ENCODE assay signal across 1 cellular context in the genomic region with DNA sequence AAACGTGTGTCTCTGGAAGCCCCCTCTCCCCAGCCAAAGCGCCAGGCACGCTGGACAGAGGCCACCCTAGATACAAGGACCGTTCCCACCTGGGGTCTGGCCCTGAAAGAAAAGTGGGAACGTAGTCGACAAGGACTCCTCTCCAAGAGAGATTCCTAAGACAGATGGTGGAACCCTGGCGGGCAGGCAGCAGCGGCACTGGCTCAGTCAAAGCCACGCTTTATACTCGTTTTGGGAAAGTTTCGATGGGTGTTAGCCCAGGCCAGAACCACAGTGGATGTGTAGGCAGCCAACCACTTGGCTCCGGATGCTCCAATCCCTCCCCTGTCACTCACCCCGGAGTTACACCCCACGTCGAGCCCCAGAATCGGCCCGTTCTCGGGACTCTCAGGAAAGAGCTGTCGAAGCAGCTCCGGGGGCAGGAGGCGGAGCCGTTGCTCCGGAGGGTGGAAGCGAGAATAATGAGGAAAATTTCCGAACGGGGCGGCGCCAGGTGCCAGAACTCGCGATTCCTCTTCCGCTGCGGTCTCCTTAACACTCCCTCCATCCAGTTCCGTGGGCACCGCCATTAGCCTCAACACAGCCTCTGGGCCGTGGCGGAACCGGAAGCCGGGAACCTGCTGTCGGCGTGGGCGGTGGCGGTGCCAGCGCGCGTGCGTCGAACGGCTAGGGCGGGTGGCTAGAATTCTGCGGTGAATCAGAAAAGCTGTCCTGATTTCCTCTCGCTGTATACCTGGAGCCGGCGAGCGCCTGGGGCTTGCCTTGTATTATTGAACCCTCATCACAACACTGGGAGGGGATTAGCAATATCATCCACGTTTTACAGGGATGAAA.
TF ChIP-seq lines count a peak whose summit lies in the region.

Gene BCDIN3D (minus strand): TSS at position 588 of the 834 bp plus-strand sequence. CDS start 19 bp downstream, at position 569.

TF ChIP-seq in K562, 482 proteins besides CTCF, POLR2A, EP300 and RAD21 (continued from another document and continues in another):
- TF ChIP-seq, protein P1, sequence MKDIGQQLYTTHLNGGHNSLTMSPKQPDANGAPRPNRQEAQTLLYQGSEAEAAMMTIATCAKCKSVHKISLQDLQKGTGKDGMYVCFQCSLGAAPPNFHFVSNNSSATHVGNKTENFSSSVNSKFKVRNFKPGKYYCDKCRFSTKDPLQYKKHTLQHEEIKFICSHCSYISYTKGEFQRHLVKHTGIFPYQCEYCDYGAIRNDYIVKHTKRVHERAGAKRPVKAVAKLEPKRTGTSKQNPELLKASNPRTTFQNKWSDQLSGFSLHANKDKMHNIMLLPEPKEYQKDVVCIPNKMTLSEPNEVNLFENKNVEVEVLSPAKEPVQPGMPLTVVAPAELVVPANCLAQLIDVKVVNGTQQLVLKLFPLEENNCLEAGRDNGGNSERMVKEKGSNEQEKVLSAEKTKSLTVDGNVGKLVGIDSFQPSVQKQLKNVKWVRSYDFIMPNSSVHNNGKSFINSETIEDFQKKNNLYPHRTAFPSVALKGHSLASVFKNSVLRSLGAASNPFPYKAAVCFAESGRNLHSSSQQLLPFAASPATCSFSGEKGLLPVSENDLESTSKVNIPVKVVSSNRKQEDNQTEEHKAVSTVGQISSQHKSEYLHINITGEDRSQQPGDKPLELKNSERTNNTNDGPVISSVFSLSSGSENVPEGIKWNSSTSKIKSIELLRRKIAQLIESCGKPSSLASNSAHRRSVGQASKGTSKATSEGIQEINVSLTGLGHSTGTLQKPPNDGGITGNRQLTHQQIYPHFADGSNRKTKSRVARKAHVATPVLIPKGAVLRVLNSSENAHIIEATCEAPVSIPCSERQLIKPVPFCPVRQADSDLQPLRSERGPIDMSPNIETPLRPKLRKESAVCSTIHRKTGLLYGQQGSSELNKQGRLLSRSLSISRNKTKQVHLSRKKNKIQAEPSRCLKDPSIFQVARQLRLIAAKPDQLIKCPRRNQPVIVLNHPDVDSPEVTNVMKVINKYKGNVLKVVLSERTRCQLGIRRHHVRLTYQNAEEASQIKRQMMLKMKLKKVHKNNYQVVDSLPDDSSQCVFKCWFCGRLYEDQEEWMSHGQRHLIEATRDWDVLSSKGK (CRISPR knock-in tag; IDR thresholded peaks at IDR 0.05): no peak
- TF ChIP-seq RNF219 (CRISPR knock-in tag; IDR thresholded peaks at IDR 0.05) (no peak), ZNF347 (CRISPR knock-in tag; IDR thresholded peaks at IDR 0.05; ENCODE audit: low read depth) (no peak), SOX6 (IDR thresholded peaks at IDR 0.05) (no peak), ZNF639 (CRISPR knock-in tag; conservative IDR thresholded peaks at IDR 0.05 in 1 of 2, IDR thresholded peaks at IDR 0.05 in 1 of 2) (peak in 1 of 2 experiments; percentile 64; a peak in 1 of 4 replicates), GTF2A2 (tag; IDR thresholded peaks at IDR 0.05) (no peak), FOXM1 (IDR thresholded peaks at IDR 0.05; ENCODE audit: low read depth) (no peak), FOXM1 (CRISPR knock-in tag; IDR thresholded peaks at IDR 0.05; ENCODE audit: low read depth) (0 out of 2 replicates have a peak, but pooled peaks have one; percentile 76), MIER1 (IDR thresholded peaks at IDR 0.05; ENCODE audit: low read depth) (peak; percentile 61; the same call in 1 of the 2 replicates), NFE2L1 (tag; IDR thresholded peaks at IDR 0.05; ENCODE audit: borderline replicate concordance, low read depth) (no peak), SIRT6 (IDR thresholded peaks at IDR 0.05; ENCODE audit: low read depth, low read length) (no peak), ATF3 (IDR thresholded peaks at IDR 0.05) (no peak), ATF3 (CRISPR knock-in tag; conservative IDR thresholded peaks at IDR 0.05) (peak; percentile 50; the same call in 1 of the 2 replicates), CAMTA2 (CRISPR knock-in tag; conservative IDR thresholded peaks at IDR 0.05) (no peak), IRF2 (CRISPR knock-in tag; IDR thresholded peaks at IDR 0.05) (no peak), CHD2 (IDR thresholded peaks at IDR 0.05; ENCODE audit: low read depth, low read length) (peak; percentile 55; the same call in 1 of the 2 replicates), RFX1 (IDR thresholded peaks at IDR 0.05) (no peak), MAX (CRISPR knock-in tag; IDR thresholded peaks at IDR 0.05) (peak; percentile 68), SP1 (CRISPR knock-in tag; IDR thresholded peaks at IDR 0.05) (no peak; the same call in 1 of the 2 replicates), ZBTB7A (IDR thresholded peaks at IDR 0.05; ENCODE audit: borderline replicate concordance, control insufficient read depth, low read depth, low read length) (no peak; the same call in 1 of the 2 replicates), ESRRA (IDR thresholded peaks at IDR 0.05; ENCODE audit: borderline replicate concordance, low read depth) (peak; percentile 61; the same call in 1 of the 2 replicates), TCFL5 (CRISPR knock-in tag; conservative IDR thresholded peaks at IDR 0.05) (no peak), UBTF (IDR thresholded peaks at IDR 0.05; ENCODE audit: borderline replicate concordance in 1 of 2, low read depth in 2 of 2, low read length in 2 of 2) (0 out of 4 replicates have a peak, but pooled peaks have one; percentile 17 to 21), HNRNPLL (IDR thresholded peaks at IDR 0.05; ENCODE audit: low read depth, low read length, poor library complexity, severe bottlenecking) (peak; percentile 56), SREBF1 (IDR thresholded peaks at IDR 0.05; ENCODE audit: borderline replicate concordance, low read depth, low read length) (no peak), FOXA3 (CRISPR knock-in tag; conservative IDR thresholded peaks at IDR 0.05 in 1 of 2, IDR thresholded peaks at IDR 0.05 in 1 of 2) (no peak)
- TF ChIP-seq, protein P2, sequence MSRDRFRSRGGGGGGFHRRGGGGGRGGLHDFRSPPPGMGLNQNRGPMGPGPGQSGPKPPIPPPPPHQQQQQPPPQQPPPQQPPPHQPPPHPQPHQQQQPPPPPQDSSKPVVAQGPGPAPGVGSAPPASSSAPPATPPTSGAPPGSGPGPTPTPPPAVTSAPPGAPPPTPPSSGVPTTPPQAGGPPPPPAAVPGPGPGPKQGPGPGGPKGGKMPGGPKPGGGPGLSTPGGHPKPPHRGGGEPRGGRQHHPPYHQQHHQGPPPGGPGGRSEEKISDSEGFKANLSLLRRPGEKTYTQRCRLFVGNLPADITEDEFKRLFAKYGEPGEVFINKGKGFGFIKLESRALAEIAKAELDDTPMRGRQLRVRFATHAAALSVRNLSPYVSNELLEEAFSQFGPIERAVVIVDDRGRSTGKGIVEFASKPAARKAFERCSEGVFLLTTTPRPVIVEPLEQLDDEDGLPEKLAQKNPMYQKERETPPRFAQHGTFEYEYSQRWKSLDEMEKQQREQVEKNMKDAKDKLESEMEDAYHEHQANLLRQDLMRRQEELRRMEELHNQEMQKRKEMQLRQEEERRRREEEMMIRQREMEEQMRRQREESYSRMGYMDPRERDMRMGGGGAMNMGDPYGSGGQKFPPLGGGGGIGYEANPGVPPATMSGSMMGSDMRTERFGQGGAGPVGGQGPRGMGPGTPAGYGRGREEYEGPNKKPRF (IDR thresholded peaks at IDR 0.05; ENCODE audit: low read depth, low read length): no peak
- TF ChIP-seq, protein P3, sequence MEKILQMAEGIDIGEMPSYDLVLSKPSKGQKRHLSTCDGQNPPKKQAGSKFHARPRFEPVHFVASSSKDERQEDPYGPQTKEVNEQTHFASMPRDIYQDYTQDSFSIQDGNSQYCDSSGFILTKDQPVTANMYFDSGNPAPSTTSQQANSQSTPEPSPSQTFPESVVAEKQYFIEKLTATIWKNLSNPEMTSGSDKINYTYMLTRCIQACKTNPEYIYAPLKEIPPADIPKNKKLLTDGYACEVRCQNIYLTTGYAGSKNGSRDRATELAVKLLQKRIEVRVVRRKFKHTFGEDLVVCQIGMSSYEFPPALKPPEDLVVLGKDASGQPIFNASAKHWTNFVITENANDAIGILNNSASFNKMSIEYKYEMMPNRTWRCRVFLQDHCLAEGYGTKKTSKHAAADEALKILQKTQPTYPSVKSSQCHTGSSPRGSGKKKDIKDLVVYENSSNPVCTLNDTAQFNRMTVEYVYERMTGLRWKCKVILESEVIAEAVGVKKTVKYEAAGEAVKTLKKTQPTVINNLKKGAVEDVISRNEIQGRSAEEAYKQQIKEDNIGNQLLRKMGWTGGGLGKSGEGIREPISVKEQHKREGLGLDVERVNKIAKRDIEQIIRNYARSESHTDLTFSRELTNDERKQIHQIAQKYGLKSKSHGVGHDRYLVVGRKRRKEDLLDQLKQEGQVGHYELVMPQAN (IDR thresholded peaks at IDR 0.05; ENCODE audit: borderline replicate concordance): peak; percentile 36; the same call in 1 of the 2 replicates
- TF ChIP-seq, protein P4, sequence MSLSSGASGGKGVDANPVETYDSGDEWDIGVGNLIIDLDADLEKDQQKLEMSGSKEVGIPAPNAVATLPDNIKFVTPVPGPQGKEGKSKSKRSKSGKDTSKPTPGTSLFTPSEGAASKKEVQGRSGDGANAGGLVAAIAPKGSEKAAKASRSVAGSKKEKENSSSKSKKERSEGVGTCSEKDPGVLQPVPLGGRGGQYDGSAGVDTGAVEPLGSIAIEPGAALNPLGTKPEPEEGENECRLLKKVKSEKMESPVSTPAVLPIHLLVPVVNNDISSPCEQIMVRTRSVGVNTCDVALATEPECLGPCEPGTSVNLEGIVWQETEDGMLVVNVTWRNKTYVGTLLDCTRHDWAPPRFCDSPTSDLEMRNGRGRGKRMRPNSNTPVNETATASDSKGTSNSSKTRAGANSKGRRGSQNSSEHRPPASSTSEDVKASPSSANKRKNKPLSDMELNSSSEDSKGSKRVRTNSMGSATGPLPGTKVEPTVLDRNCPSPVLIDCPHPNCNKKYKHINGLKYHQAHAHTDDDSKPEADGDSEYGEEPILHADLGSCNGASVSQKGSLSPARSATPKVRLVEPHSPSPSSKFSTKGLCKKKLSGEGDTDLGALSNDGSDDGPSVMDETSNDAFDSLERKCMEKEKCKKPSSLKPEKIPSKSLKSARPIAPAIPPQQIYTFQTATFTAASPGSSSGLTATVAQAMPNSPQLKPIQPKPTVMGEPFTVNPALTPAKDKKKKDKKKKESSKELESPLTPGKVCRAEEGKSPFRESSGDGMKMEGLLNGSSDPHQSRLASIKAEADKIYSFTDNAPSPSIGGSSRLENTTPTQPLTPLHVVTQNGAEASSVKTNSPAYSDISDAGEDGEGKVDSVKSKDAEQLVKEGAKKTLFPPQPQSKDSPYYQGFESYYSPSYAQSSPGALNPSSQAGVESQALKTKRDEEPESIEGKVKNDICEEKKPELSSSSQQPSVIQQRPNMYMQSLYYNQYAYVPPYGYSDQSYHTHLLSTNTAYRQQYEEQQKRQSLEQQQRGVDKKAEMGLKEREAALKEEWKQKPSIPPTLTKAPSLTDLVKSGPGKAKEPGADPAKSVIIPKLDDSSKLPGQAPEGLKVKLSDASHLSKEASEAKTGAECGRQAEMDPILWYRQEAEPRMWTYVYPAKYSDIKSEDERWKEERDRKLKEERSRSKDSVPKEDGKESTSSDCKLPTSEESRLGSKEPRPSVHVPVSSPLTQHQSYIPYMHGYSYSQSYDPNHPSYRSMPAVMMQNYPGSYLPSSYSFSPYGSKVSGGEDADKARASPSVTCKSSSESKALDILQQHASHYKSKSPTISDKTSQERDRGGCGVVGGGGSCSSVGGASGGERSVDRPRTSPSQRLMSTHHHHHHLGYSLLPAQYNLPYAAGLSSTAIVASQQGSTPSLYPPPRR (CRISPR knock-in tag; IDR thresholded peaks at IDR 0.05; ENCODE audit: borderline replicate concordance): no peak
